Comparison of ENCODE assay signal across 4 cellular contexts in genomic region chr9:33242621-33243134, GRCh38. TPM values are rescaled to one million over a fixed set of nuclear protein-coding genes. Genes with fewer than 3 reads are reported as not detected.
"Had no signal": no experiment of that assay in that cellular context is flagged by ENCODE, and none has a peak within 500 bp of the region (broad histone marks: within the 10 kb centered on the region; RNA-seq: fewer than 3 reads in every experiment).

No MANE protein-coding gene starts in this region.

RNA-seq across cellular contexts. Expression of gene SPINK4, which starts 2.7 kb away (rescaled TPM):
- total RNA-seq: LHCN-M2, M059J, MCF 10A, NCI-H460 had no signal
